20 cellular contexts compared by ENCODE assay signal in the genomic region with DNA sequence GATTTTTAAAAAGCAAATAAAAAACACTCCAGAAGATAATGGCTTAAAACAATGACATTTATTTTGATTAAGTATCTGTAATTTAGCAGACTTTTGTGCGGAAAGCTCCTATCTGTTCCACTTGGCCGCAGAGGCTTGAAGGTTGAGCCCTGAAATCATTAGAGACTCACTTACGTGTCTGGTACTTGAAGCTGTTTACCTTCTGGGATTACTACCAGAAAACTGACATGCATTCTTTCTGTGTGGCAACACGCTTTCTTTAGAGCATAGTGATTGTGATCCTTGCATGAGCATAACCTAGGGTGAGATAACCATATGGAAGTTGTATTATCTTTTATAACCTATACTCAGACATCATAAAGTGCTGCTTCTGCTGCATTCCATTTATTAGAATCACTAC.
A peak's percentile ranks its signal among the peaks of the same experiment; 100 is the strongest.
DNase-seq lines count a peak whose midpoint lies in the region.
"Had no signal": no experiment of that assay in that cellular context is flagged by ENCODE, and none has a peak within 500 bp of the region (broad histone marks: within the 10 kb centered on the region; RNA-seq: fewer than 3 reads in every experiment).

No MANE protein-coding gene starts in this region.

- DNase-seq in COR-L47 (lab: John Stamatoyannopoulos, UW): peak; percentile 10
- peak; percentile 31 for DNase-seq in NCI-H128 (lab: John Stamatoyannopoulos, UW; ENCODE audit: unreplicated experiment)
- peak; percentile 3 for DNase-seq in NCI-H345 treated with DMSO at 0.1 percent for 48 hours (lab: John Stamatoyannopoulos, UW; ENCODE audit: unreplicated experiment)
- DNase-seq in SHP77 treated with DMSO at 0.1 percent for 48 hours (lab: John Stamatoyannopoulos, UW): peak; percentile 71
- no peak for DNase-seq in NAMALWA (ENCODE audit: low spot score)
- no peak for DNase-seq in superior temporal gyrus (ENCODE audit: extremely low spot score)
- no peak for DNase-seq in T1000 (lab: John Stamatoyannopoulos, UW)
- no peak for DNase-seq in activated naive CD4-positive, alpha-beta T cell treated with Interleukin-2 at 50 U/mL for 16 hours
- DNase-seq: activated CD4-positive, alpha-beta T cell treated with anti-CD3 and anti-CD28 coated beads for 1 hour; activated gamma-delta T cell; AML-193; CD8-positive, alpha-beta T cell; GF-D8; heart left ventricle; left colon; naive thymus-derived CD4-positive, alpha-beta T cell; NCI-H187; NK-92 treated with Interleukin-12 subunit alpha and Interleukin-12 subunit beta, amount 100 ng/mL, for 24 hours; stimulated activated CD4-positive, alpha-beta T cell treated with anti-CD3 and anti-CD28 coated beads, Interleukin-2, amount 100 ng/mL, for 24 hours; T-helper 1 cell had no signal

Comparison
In these comparisons a context has a peak if more than half of its experiments do, and no peak if none do; other contexts are left out.
1. DNase-seq: peak in COR-L47 (single experiment), NCI-H128 (single experiment), NCI-H345 treated with DMSO at 0.1 percent for 48 hours (single experiment) and SHP77 treated with DMSO at 0.1 percent for 48 hours (single experiment); none in NAMALWA (single experiment), superior temporal gyrus (single experiment), T1000 (single experiment) and activated naive CD4-positive, alpha-beta T cell treated with Interleukin-2 at 50 U/mL for 16 hours (single experiment).